Comparison of ENCODE assay signal across 1 cellular context in genomic region chr14:76867536-76868452, GRCh38.
TF ChIP-seq lines count a peak whose summit lies in the region.

No MANE protein-coding gene starts in this region.

TF ChIP-seq in HepG2, 621 proteins besides CTCF, POLR2A, EP300 and RAD21:
- TF ChIP-seq ZNF124 (CRISPR knock-in tag; IDR thresholded peaks at IDR 0.05), result no peak
- TF ChIP-seq MTA1 (CRISPR knock-in tag; IDR thresholded peaks at IDR 0.05; ENCODE audit: borderline replicate concordance), result no peak
- no peak for TF ChIP-seq PHF5A (CRISPR knock-in tag; IDR thresholded peaks at IDR 0.05; ENCODE audit: low read depth, unreplicated experiment)
- no peak for TF ChIP-seq ZNF563 (CRISPR knock-in tag; IDR thresholded peaks at IDR 0.05)
- no peak for TF ChIP-seq MED1 (CRISPR knock-in tag; IDR thresholded peaks at IDR 0.05)
- TF ChIP-seq NCOA2 (CRISPR knock-in tag; IDR thresholded peaks at IDR 0.05), result no peak
- TF ChIP-seq ZNF788 (CRISPR knock-in tag; IDR thresholded peaks at IDR 0.05; ENCODE audit: borderline replicate concordance), result no peak
- TF ChIP-seq NFE2 (CRISPR knock-in tag; IDR thresholded peaks at IDR 0.05), result no peak
- no peak for TF ChIP-seq SP2 (CRISPR knock-in tag; IDR thresholded peaks at IDR 0.05)
- no peak for TF ChIP-seq ZHX1 (CRISPR knock-in tag; IDR thresholded peaks at IDR 0.05; ENCODE audit: low read depth)
- TF ChIP-seq ZNF891 (CRISPR knock-in tag; IDR thresholded peaks at IDR 0.05), result no peak
- TF ChIP-seq DDIT3 (CRISPR knock-in tag; IDR thresholded peaks at IDR 0.05), result no peak
- TF ChIP-seq TBP (CRISPR knock-in tag; IDR thresholded peaks at IDR 0.05), result no peak
